In genomic region chr13:76798037-76798436, GRCh38 we compare ENCODE assay signal across 18 cellular contexts.
DNase-seq lines count a peak whose midpoint lies in the region; ATAC-seq, FAIRE-seq and TF ChIP-seq lines count a peak whose summit lies in the region.
"Had no signal": no experiment of that assay in that cellular context is flagged by ENCODE, and none has a peak within 500 bp of the region (broad histone marks: within the 10 kb centered on the region; RNA-seq: fewer than 3 reads in every experiment).

No MANE protein-coding gene starts in this region.

- H4K20me1 ChIP-seq in HepG2 (ENCODE audit: insufficient read depth, low read length), result no peaks in the 10 kb centered on the region
- H4K20me1 ChIP-seq in neural progenitor cell (ENCODE audit: low read depth), result no peaks in the 10 kb centered on the region

- no peak overlapping the region for H3K4me3 ChIP-seq in liver (ENCODE audit: low read depth in 1 of 3, low read length in 3 of 3)
- H3K4me3 ChIP-seq in HepG2 (replicated peaks in 1 of 3; ENCODE audit: insufficient read depth in 1 of 3, low read depth in 2 of 3, low read length in 3 of 3), result no peak overlapping the region
- no peak overlapping the region for H3K4me3 ChIP-seq in neural progenitor cell
- H3K4me3 ChIP-seq: breast epithelium, stomach, vagina had no signal

- H3K27me3 ChIP-seq in liver (ENCODE audit: control insufficient read depth in 4 of 4, insufficient read depth in 4 of 4, low read length in 3 of 4) (no peaks in the 10 kb centered on the region), HepG2 (ENCODE audit: control insufficient read depth in 1 of 2, insufficient read depth in 2 of 2, low read length in 2 of 2) (no peaks in the 10 kb centered on the region), neural progenitor cell (no peaks in the 10 kb centered on the region)
- H3K27me3 ChIP-seq: breast epithelium, stomach, vagina had no signal

- ATAC-seq in HepG2, result no peak

- H2AFZ ChIP-seq in HepG2 (ENCODE audit: low read length) (no peak overlapping the region), neural progenitor cell (replicated peaks) (no peak overlapping the region)

- H3K4me2 ChIP-seq in HepG2 (ENCODE audit: low read depth, low read length) (no peak overlapping the region), neural progenitor cell (no peak overlapping the region)

- no peaks in the 10 kb centered on the region for H3K27me3 Mint-ChIP-seq in dendritic cell treated with granulocyte-macrophage colony-stimulating factor and Interleukin-4, amounts not matched to agents 40 ng/mL and 50 ng/mL, for 4 days
- H3K27me3 Mint-ChIP-seq in neural progenitor cell (ENCODE audit: insufficient read depth, low read depth) (no peaks in the 10 kb centered on the region), progenitor cell of endocrine pancreas (no peaks in the 10 kb centered on the region)

- POLR2A ChIA-PET in HepG2 (lab: Yijun Ruan, JAX), result no interaction called here

- H3K79me2 ChIP-seq in HepG2 (ENCODE audit: insufficient read depth, low read length) (no peaks in the 10 kb centered on the region), neural progenitor cell (ENCODE audit: low read depth) (no peaks in the 10 kb centered on the region)

- no peak overlapping the region for H3K4me3 Mint-ChIP-seq in dendritic cell treated with granulocyte-macrophage colony-stimulating factor and Interleukin-4, amounts not matched to agents 40 ng/mL and 50 ng/mL, for 4 days
- H3K4me3 Mint-ChIP-seq in neural progenitor cell (no peak overlapping the region), progenitor cell of endocrine pancreas (ENCODE audit: low read depth) (no peak overlapping the region)
- H3K4me3 Mint-ChIP-seq: activated CD4-positive, alpha-beta T cell treated with anti-CD3 and anti-CD28 coated beads, Interleukin-2, amount 10 ng/mL, durations not matched to agents 24 days and 14 days; activated naive CD8-positive, alpha-beta T cell had no signal

- peaks cover 26% of the 10 kb centered on the region for H3K4me1 Mint-ChIP-seq in dendritic cell treated with granulocyte-macrophage colony-stimulating factor and Interleukin-4, amounts not matched to agents 40 ng/mL and 50 ng/mL, for 4 days (ENCODE audit: low read depth)
- H3K4me1 Mint-ChIP-seq in neural progenitor cell (no peaks in the 10 kb centered on the region), progenitor cell of endocrine pancreas (ENCODE audit: low read depth) (peaks cover 6% of the 10 kb centered on the region)
- H3K4me1 Mint-ChIP-seq: activated CD4-positive, alpha-beta T cell treated with anti-CD3 and anti-CD28 coated beads, Interleukin-2, amount 10 ng/mL, durations not matched to agents 24 days and 14 days had no signal

- intact Hi-C loops in HepG2 (cut with micrococcal nuclease; ENCODE audit: unreplicated experiment), result no loop called here
- intact Hi-C loops in dendritic cell treated with granulocyte-macrophage colony-stimulating factor and Interleukin-4, amounts not matched to agents 40 ng/mL and 50 ng/mL, for 4 days (cut with micrococcal nuclease), result loop anchor here (10.0 kb wide), 1 partner anchor 53 kb away; no protein-coding TSS in a partner anchor

- H3K36me3 ChIP-seq in liver (ENCODE audit: control insufficient read depth in 4 of 4, insufficient read depth in 3 of 4, low read depth in 1 of 4, low read length in 3 of 4), result no peaks in the 10 kb centered on the region
- no peaks in the 10 kb centered on the region for H3K36me3 ChIP-seq in HepG2 (replicated peaks in 1 of 2; ENCODE audit: control insufficient read depth in 1 of 2, insufficient read depth in 2 of 2, low read length in 2 of 2)
- no peaks in the 10 kb centered on the region for H3K36me3 ChIP-seq in neural progenitor cell
- H3K36me3 ChIP-seq: breast epithelium, stomach, vagina had no signal

- H3K9ac ChIP-seq in liver (ENCODE audit: low read depth in 1 of 2, low read length in 2 of 2) (no peak overlapping the region), HepG2 (ENCODE audit: insufficient read depth, low read depth, low read length) (no peak overlapping the region), neural progenitor cell (no peak overlapping the region)

- no TSS peak for BruUV-seq in HepG2 (replicated peaks; lab: Mats Ljungman, UMichigan)

- no peak for TF ChIP-seq CTCF in liver (IDR thresholded peaks at IDR 0.05; ENCODE audit: low read depth, low read length, missing input control)
- no peak for TF ChIP-seq CTCF in HepG2 (CRISPR knock-in tag; IDR thresholded peaks at IDR 0.05)
- TF ChIP-seq CTCF in neural progenitor cell (IDR thresholded peaks at IDR 0.05), result no peak
- no peak for TF ChIP-seq CTCF in progenitor cell of endocrine pancreas (IDR thresholded peaks at IDR 0.05; ENCODE audit: unreplicated experiment)

- no peaks in the 10 kb centered on the region for H3K36me3 Mint-ChIP-seq in dendritic cell treated with granulocyte-macrophage colony-stimulating factor and Interleukin-4, amounts not matched to agents 40 ng/mL and 50 ng/mL, for 4 days (ENCODE audit: low read depth)
- H3K36me3 Mint-ChIP-seq in neural progenitor cell, result no peaks in the 10 kb centered on the region
- H3K36me3 Mint-ChIP-seq in progenitor cell of endocrine pancreas (ENCODE audit: insufficient read depth), result no peaks in the 10 kb centered on the region
- H3K36me3 Mint-ChIP-seq: activated naive CD8-positive, alpha-beta T cell had no signal

- no peak for FAIRE-seq in HepG2 (lab: Jason Lieb, UNC)
- FAIRE-seq: GM19239 had no signal

- no peaks in the 10 kb centered on the region for H3F3A ChIP-seq in neural progenitor cell (ENCODE audit: low read depth)

- peaks cover 7% of the 10 kb centered on the region for H3K9me3 Mint-ChIP-seq in dendritic cell treated with granulocyte-macrophage colony-stimulating factor and Interleukin-4, amounts not matched to agents 40 ng/mL and 50 ng/mL, for 4 days
- H3K9me3 Mint-ChIP-seq in neural progenitor cell, result no peaks in the 10 kb centered on the region
- H3K9me3 Mint-ChIP-seq in progenitor cell of endocrine pancreas (ENCODE audit: low read depth), result no peaks in the 10 kb centered on the region
- H3K9me3 Mint-ChIP-seq: activated CD4-positive, alpha-beta T cell treated with anti-CD3 and anti-CD28 coated beads, Interleukin-2, amount 10 ng/mL, durations not matched to agents 24 days and 14 days had no signal

- in situ Hi-C loops in HepG2 (cut with HindIII; ENCODE audit: extremely low pct_ligation_motif_present, low pct_unique_long_range_greater_than_20kb), result no loop called here

- no peaks in the 10 kb centered on the region for H3K4me1 ChIP-seq in liver (ENCODE audit: control insufficient read depth in 4 of 4, insufficient read depth in 4 of 4, low read length in 3 of 4)
- no peaks in the 10 kb centered on the region for H3K4me1 ChIP-seq in HepG2 (ENCODE audit: insufficient read depth, low read length)
- no peaks in the 10 kb centered on the region for H3K4me1 ChIP-seq in neural progenitor cell
- H3K4me1 ChIP-seq: breast epithelium, vagina had no signal

- no peak for TF ChIP-seq POLR2A in HepG2 (IDR thresholded peaks at IDR 0.05; ENCODE audit: insufficient read depth in 1 of 2, low read depth in 2 of 2, low read length in 2 of 2)

- no peak for TF ChIP-seq RAD21 in liver (IDR thresholded peaks at IDR 0.05)
- no peak for TF ChIP-seq RAD21 in HepG2 (CRISPR knock-in tag; IDR thresholded peaks at IDR 0.05)

- DNase-seq in HepG2 (ENCODE audit: low spot score) (no peak), NCI-H146 treated with DMSO at 0.1 percent for 48 hours (lab: John Stamatoyannopoulos, UW; ENCODE audit: unreplicated experiment) (peak; percentile 65), neural progenitor cell (ENCODE audit: low spot score) (no peak), progenitor cell of endocrine pancreas (ENCODE audit: low spot score, unreplicated experiment) (no peak), hypothalamus (lab: John Stamatoyannopoulos, UW) (no peak), NCI-H2081 (lab: John Stamatoyannopoulos, UW) (no peak)
- DNase-seq: activated CD4-positive, alpha-beta T cell treated with anti-CD3 and anti-CD28 coated beads, Interleukin-2, amount 10 ng/mL, durations not matched to agents 24 days and 14 days; activated T-cell treated with anti-CD3 and anti-CD28 coated beads for 4 hours; NCI-H1417 treated with DMSO at 0.1 percent for 48 hours; posterior cingulate gyrus; stomach; T-helper 2 cell had no signal

- H3K27ac Mint-ChIP-seq in dendritic cell treated with granulocyte-macrophage colony-stimulating factor and Interleukin-4, amounts not matched to agents 40 ng/mL and 50 ng/mL, for 4 days, result peak overlapping the region; percentile 41
- no peak overlapping the region for H3K27ac Mint-ChIP-seq in neural progenitor cell
- H3K27ac Mint-ChIP-seq in progenitor cell of endocrine pancreas, result no peak overlapping the region
- H3K27ac Mint-ChIP-seq: activated CD4-positive, alpha-beta T cell treated with anti-CD3 and anti-CD28 coated beads, Interleukin-2, amount 10 ng/mL, durations not matched to agents 24 days and 14 days; activated naive CD8-positive, alpha-beta T cell had no signal

- TF ChIP-seq EP300 in HepG2 (IDR thresholded peaks at IDR 0.05; ENCODE audit: low read depth in 2 of 2, low read length in 2 of 2), result no peak
- TF ChIP-seq EP300 in HepG2 (CRISPR knock-in tag; IDR thresholded peaks at IDR 0.05; ENCODE audit: borderline replicate concordance), result no peak

- H3K27ac ChIP-seq in liver (ENCODE audit: low read depth in 1 of 2, low read length in 2 of 2), result no peak overlapping the region
- H3K27ac ChIP-seq in HepG2 (ENCODE audit: extremely low read length, insufficient read depth, low read length), result no peak overlapping the region
- H3K27ac ChIP-seq in neural progenitor cell, result no peak overlapping the region
- H3K27ac ChIP-seq: breast epithelium, stomach, vagina had no signal

- 59% methylated on average over 2 of the region's 2 CpGs for WGBS in liver
- WGBS in HepG2 (ENCODE audit: low lambda C conversion rate), result 15% methylated on average over 2 of the region's 2 CpGs

- CTCF ChIA-PET in HepG2 (lab: Yijun Ruan, JAX; ENCODE audit: low intra/inter-chr PET ratio, low total read pairs), result no interaction called here

- no peaks in the 10 kb centered on the region for H3K9me3 ChIP-seq in liver (ENCODE audit: control insufficient read depth in 4 of 4, low read length in 3 of 4)
- H3K9me3 ChIP-seq in HepG2 (ENCODE audit: low read length), result no peaks in the 10 kb centered on the region
- H3K9me3 ChIP-seq in neural progenitor cell (ENCODE audit: low read depth), result no peaks in the 10 kb centered on the region
- H3K9me3 ChIP-seq: breast epithelium, stomach, vagina had no signal

TF ChIP-seq in liver, 16 proteins besides CTCF, POLR2A, EP300 and RAD21:
- TF ChIP-seq YY1 (IDR thresholded peaks at IDR 0.05) (peak; percentile 13), ATF3 (IDR thresholded peaks at IDR 0.05) (no peak)

TF ChIP-seq in HepG2, 621 proteins besides CTCF, POLR2A, EP300 and RAD21 (continues in another document):
- TF ChIP-seq ATF7-NPFF (CRISPR knock-in tag; IDR thresholded peaks at IDR 0.05; ENCODE audit: low read depth) (no peak), FOXJ3 (CRISPR knock-in tag; IDR thresholded peaks at IDR 0.05; ENCODE audit: borderline replicate concordance) (no peak), TGIF2 (CRISPR knock-in tag; IDR thresholded peaks at IDR 0.05) (no peak)
